ENCODE assay signal across 19 cellular contexts in genomic region chr12:93751864-93752610, GRCh38.
DNase-seq lines count a peak whose midpoint lies in the region; ATAC-seq and TF ChIP-seq lines count a peak whose summit lies in the region.
"Had no signal": no experiment of that assay in that cellular context is flagged by ENCODE, and none has a peak within 500 bp of the region (broad histone marks: within the 10 kb centered on the region; RNA-seq: fewer than 3 reads in every experiment).

No MANE protein-coding gene starts in this region.

- H3K36me3 Mint-ChIP-seq in HFFc6 (ENCODE audit: low read depth) = peaks cover 30% of the 10 kb centered on the region

- H3K4me3 Mint-ChIP-seq in HFFc6 = no peak overlapping the region; the same call in 1 of the 2 replicates
- H3K4me3 Mint-ChIP-seq: CD8-positive, alpha-beta T cell; stimulated activated memory B cell treated with anti-CD40 and anti-IgM and Interleukin-4, amounts not matched to agents 10 μg/mL and 1 μg/mL and 100 μg/mL, for 72 hours had no signal

- DNase-seq in HFFc6 (peak; percentile 90), astrocyte of the hippocampus (ENCODE audit: low read depth, low spot score) (peak; percentile 59), fibroblast of the aortic adventitia (ENCODE audit: low read depth) (peak; percentile 47), upper lobe of right lung (no peak), KG1 (lab: John Stamatoyannopoulos, UW) (no peak), islet precursor cell (no peak)
- DNase-seq: activated CD4-positive, CD25-positive, alpha-beta regulatory T cell; activated CD8-positive, alpha-beta memory T cell treated with anti-CD3 and anti-CD28 coated beads for 24 hours; activated effector memory CD4-positive, alpha-beta T cell treated with Interleukin-2 at 50 U/mL for 16 hours; aorta; CD8-positive, alpha-beta T cell; dermis blood vessel endothelial cell; left ventricle myocardium inferior; MG63; NCI-H1694 treated with DMSO at 0.1 percent for 48 hours; SHP77 had no signal

- no peaks in the 10 kb centered on the region for H3K27me3 ChIP-seq in upper lobe of right lung
- H3K27me3 ChIP-seq: MG63, tibial nerve had no signal

- H3K36me3 ChIP-seq in upper lobe of right lung = no peaks in the 10 kb centered on the region
- H3K36me3 ChIP-seq: left ventricle myocardium inferior, tibial nerve had no signal

- intact Hi-C loops in upper lobe of right lung (cut with DNase I) = no loop called here

- H3K4me1 Mint-ChIP-seq in HFFc6 (ENCODE audit: low read depth) = peaks cover 39% of the 10 kb centered on the region

- peak overlapping the region; percentile 58 for H3K27ac Mint-ChIP-seq in HFFc6
- H3K27ac Mint-ChIP-seq: CD8-positive, alpha-beta T cell; stimulated activated memory B cell treated with anti-CD40 and anti-IgM and Interleukin-4, amounts not matched to agents 10 μg/mL and 1 μg/mL and 100 μg/mL, for 72 hours had no signal

- peaks cover 4% of the 10 kb centered on the region for H3K27me3 Mint-ChIP-seq in HFFc6 (ENCODE audit: insufficient read depth)
- H3K27me3 Mint-ChIP-seq: stimulated activated memory B cell treated with anti-CD40 and anti-IgM and Interleukin-4, amounts not matched to agents 10 μg/mL and 1 μg/mL and 100 μg/mL, for 72 hours had no signal

- peak overlapping the region; percentile 63 for H3K27ac ChIP-seq in upper lobe of right lung
- H3K27ac ChIP-seq: left ventricle myocardium inferior, tibial nerve had no signal

- TF ChIP-seq CTCF in HFFc6 (IDR thresholded peaks at IDR 0.05) = no peak
- no peak for TF ChIP-seq CTCF in fibroblast of the aortic adventitia (IDR thresholded peaks at IDR 0.05; ENCODE audit: insufficient read depth, low read length)
- no peak for TF ChIP-seq CTCF in upper lobe of right lung (IDR thresholded peaks at IDR 0.05)

- ATAC-seq in upper lobe of right lung (peak; percentile 93), HG03025 (IDR thresholded peaks at IDR 0.05; ENCODE audit: low FRiP score, unreplicated experiment) (no peak)
- ATAC-seq: CD8-positive, alpha-beta T cell; stimulated activated memory B cell treated with anti-CD40 and anti-IgM and Interleukin-4, amounts not matched to agents 10 μg/mL and 1 μg/mL and 100 μg/mL, for 72 hours had no signal

- peaks cover 20% of the 10 kb centered on the region for H3K4me1 ChIP-seq in upper lobe of right lung

- peaks cover 28% of the 10 kb centered on the region for H3K9me3 Mint-ChIP-seq in HFFc6

- H3K4me3 ChIP-seq in fibroblast of the aortic adventitia (ENCODE audit: low read depth, low read length) (no peak overlapping the region), upper lobe of right lung (no peak overlapping the region)
- H3K4me3 ChIP-seq: left ventricle myocardium inferior, MG63, tibial nerve had no signal

- no peaks in the 10 kb centered on the region for H3K9me3 ChIP-seq in upper lobe of right lung

Comparison
In these comparisons a context has a peak if more than half of its experiments do, and no peak if none do; other contexts are left out.
1. DNase-seq: peak in HFFc6 (single experiment), astrocyte of the hippocampus (single experiment) and fibroblast of the aortic adventitia (single experiment); none in upper lobe of right lung (single experiment), KG1 (single experiment) and islet precursor cell (single experiment).